ENCODE assay signal across 11 cellular contexts in the genomic region with DNA sequence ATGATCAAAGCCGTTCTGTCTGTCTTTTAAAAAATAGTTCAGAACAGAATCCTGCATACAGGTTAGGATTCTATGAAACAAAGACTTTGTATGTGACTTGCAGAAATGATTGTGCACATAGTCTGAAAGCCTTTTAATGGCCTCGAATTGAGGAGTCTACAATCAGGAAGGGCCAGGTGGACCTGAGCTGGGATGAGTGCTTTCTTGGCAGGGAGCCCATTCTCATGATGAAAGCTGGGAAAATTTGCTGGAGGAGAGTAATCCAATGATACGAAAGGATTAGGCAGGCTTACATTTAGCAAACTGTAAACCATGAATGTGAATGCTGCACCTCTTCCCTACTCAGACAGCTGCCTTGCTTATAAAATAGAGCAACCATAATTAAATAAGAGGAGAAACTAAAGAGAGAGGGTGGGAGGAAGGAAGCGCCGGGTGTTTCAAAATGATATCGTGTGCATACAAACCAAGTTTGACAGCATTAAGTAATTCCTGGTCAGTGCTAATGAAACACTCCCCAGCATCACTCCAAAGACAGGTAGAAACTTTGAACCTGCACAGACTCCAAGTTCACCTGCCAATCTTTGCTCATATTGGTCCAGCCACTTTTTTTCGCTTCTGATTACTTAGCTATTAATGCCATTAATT. TPM values are rescaled to one million over a fixed set of nuclear protein-coding genes. Genes with fewer than 3 reads are reported as not detected.
DNase-seq lines count a peak whose midpoint lies in the region; ATAC-seq, FAIRE-seq and TF ChIP-seq lines count a peak whose summit lies in the region.
"Had no signal": no experiment of that assay in that cellular context is flagged by ENCODE, and none has a peak within 500 bp of the region (broad histone marks: within the 10 kb centered on the region; RNA-seq: fewer than 3 reads in every experiment).

No MANE protein-coding gene starts in this region.

- intact Hi-C loops in K562 (cut with micrococcal nuclease), result no loop called here

- in situ Hi-C loops in K562 (cut with MboI), result no loop called here
- in situ Hi-C loops in brain microvascular endothelial cell (cut with HindIII; ENCODE audit: low pct_ligation_motif_present, low sequenced_read_pairs), result no loop called here

- H3K9me1 ChIP-seq in K562 (ENCODE audit: control insufficient read depth, insufficient read depth, low read length), result no peaks in the 10 kb centered on the region

- H3K4me1 ChIP-seq in BE2C, result peaks cover 18% of the 10 kb centered on the region
- H3K4me1 ChIP-seq in K562 (replicated peaks in 1 of 2; ENCODE audit: control insufficient read depth in 2 of 2, insufficient read depth in 2 of 2, low read length in 2 of 2), result no peaks in the 10 kb centered on the region
- peaks cover 20% of the 10 kb centered on the region for H3K4me1 ChIP-seq in MM.1S (ENCODE audit: low read length)

- H3K9me2 ChIP-seq in MM.1S (replicated peaks; ENCODE audit: insufficient read depth, low read length), result no peaks in the 10 kb centered on the region

- WGBS in K562 (ENCODE audit: insufficient coverage, low coverage, missing lambda C conversion rate), result 0% methylated on average over 7 of the region's 7 CpGs

- peak; percentile 26 for FAIRE-seq in K562 (lab: Jason Lieb, UNC)

- DNase-seq in BE2C, result peak; percentile 76
- DNase-seq in NCI-H1048 (lab: John Stamatoyannopoulos, UW), result peak; percentile 35
- peak; percentile 36 for DNase-seq in NCI-H446 treated with DMSO at 0.1 percent for 48 hours (lab: John Stamatoyannopoulos, UW)
- peak in 2 of 4 experiments; percentile 16 to 19 for DNase-seq in K562 (ENCODE audit: extremely low read depth in 1 of 4, low spot score in 3 of 4)
- DNase-seq in brain microvascular endothelial cell, result no peak
- no peak for DNase-seq in activated T-cell treated with anti-CD3 and anti-CD28 coated beads, Interleukin-2, amount 50 U/mL, for 48 hours
- DNase-seq in MM.1S, result no peak
- DNase-seq: esophagus squamous epithelium, Karpas-422 had no signal

- TF ChIP-seq CTCF in BE2C (IDR thresholded peaks at IDR 0.05; ENCODE audit: low read depth, low read length), result no peak
- TF ChIP-seq CTCF in K562 (IDR thresholded peaks at IDR 0.05 in 2 of 3, conservative IDR thresholded peaks at IDR 0.05 in 1 of 3; ENCODE audit: insufficient read depth in 2 of 3, low read depth in 1 of 3, low read length in 3 of 3), result no peak
- no peak for TF ChIP-seq CTCF in brain microvascular endothelial cell (IDR thresholded peaks at IDR 0.05; ENCODE audit: low read depth, low read length, missing control alignments)
- TF ChIP-seq CTCF in MM.1S (IDR thresholded peaks at IDR 0.05; ENCODE audit: low read length), result no peak

- H3K9me3 ChIP-seq in BE2C (no peaks in the 10 kb centered on the region), K562 (replicated peaks; ENCODE audit: control insufficient read depth, insufficient read depth, low read depth, low read length) (no peaks in the 10 kb centered on the region), MM.1S (replicated peaks; ENCODE audit: insufficient read depth, low read length) (no peaks in the 10 kb centered on the region)
- H3K9me3 ChIP-seq: esophagus squamous epithelium had no signal

- H3K79me2 ChIP-seq in K562 (ENCODE audit: control insufficient read depth, insufficient read depth, low read length) (no peaks in the 10 kb centered on the region), MM.1S (ENCODE audit: low read length) (no peaks in the 10 kb centered on the region)

- POLR2A ChIA-PET in K562 (lab: Yijun Ruan, JAX), result interaction anchor here (0.7 kb wide), 1 partner anchor 9 kb away, joined by 3 read pairs; no protein-coding TSS in a partner anchor

- H2AFZ ChIP-seq in K562 (ENCODE audit: low read depth, low read length) (no peak overlapping the region), MM.1S (ENCODE audit: low read length) (no peak overlapping the region)

- peaks cover 15% of the 10 kb centered on the region for H3F3A ChIP-seq in MM.1S (ENCODE audit: insufficient read depth, low read length)

- no peak for TF ChIP-seq POLR2A in K562 (conservative IDR thresholded peaks at IDR 0.05)

- no peaks in the 10 kb centered on the region for H4K20me1 ChIP-seq in K562 (replicated peaks; ENCODE audit: control insufficient read depth, insufficient read depth, low read length)
- no peaks in the 10 kb centered on the region for H4K20me1 ChIP-seq in MM.1S (ENCODE audit: insufficient read depth, low read length)

- no peak overlapping the region for H3K4me2 ChIP-seq in K562 (ENCODE audit: insufficient read depth, low read length)
- H3K4me2 ChIP-seq in MM.1S (ENCODE audit: low read depth, low read length), result no peak overlapping the region

- H3K36me3 ChIP-seq in BE2C (no peaks in the 10 kb centered on the region), K562 (ENCODE audit: control insufficient read depth, insufficient read depth, low read length) (no peaks in the 10 kb centered on the region), brain microvascular endothelial cell (replicated peaks) (no peaks in the 10 kb centered on the region), MM.1S (replicated peaks; ENCODE audit: insufficient read depth, low read length) (no peaks in the 10 kb centered on the region)
- H3K36me3 ChIP-seq: esophagus squamous epithelium had no signal

- TF ChIP-seq EP300 in K562 (IDR thresholded peaks at IDR 0.05; ENCODE audit: low read length), result no peak

- H3K27ac ChIP-seq in K562 (ENCODE audit: extremely low read depth, low read depth, low read length) (no peak overlapping the region), brain microvascular endothelial cell (no peak overlapping the region), MM.1S (ENCODE audit: low read length) (no peak overlapping the region)
- H3K27ac ChIP-seq: esophagus squamous epithelium had no signal

- CTCF ChIA-PET in K562 (lab: Yijun Ruan, JAX; ENCODE audit: low intra/inter-chr PET ratio), result no interaction called here

- H3K9ac ChIP-seq in K562 (ENCODE audit: insufficient read depth in 1 of 2, low read depth in 2 of 2, low read length in 2 of 2) (no peak overlapping the region), MM.1S (ENCODE audit: low read length) (no peak overlapping the region)

- TF ChIP-seq RAD21 in K562 (CRISPR knock-in tag; conservative IDR thresholded peaks at IDR 0.05 in 1 of 2, IDR thresholded peaks at IDR 0.05 in 1 of 2), result no peak

- H3K27me3 ChIP-seq in BE2C, result no peaks in the 10 kb centered on the region
- no peaks in the 10 kb centered on the region for H3K27me3 ChIP-seq in K562 (ENCODE audit: control insufficient read depth in 2 of 2, insufficient read depth in 2 of 2, low read length in 2 of 2)
- no peaks in the 10 kb centered on the region for H3K27me3 ChIP-seq in brain microvascular endothelial cell (replicated peaks)
- H3K27me3 ChIP-seq in MM.1S (replicated peaks; ENCODE audit: insufficient read depth, low read length), result peaks cover 11% of the 10 kb centered on the region

- H3K4me3 ChIP-seq in BE2C (ENCODE audit: low read depth, low read length), result peak overlapping the region; percentile 14; the same call in 1 of the 2 replicates
- no peak overlapping the region for H3K4me3 ChIP-seq in K562
- H3K4me3 ChIP-seq in brain microvascular endothelial cell (ENCODE audit: low read depth, low read length), result no peak overlapping the region
- no peak overlapping the region for H3K4me3 ChIP-seq in MM.1S (ENCODE audit: low read length)
- H3K4me3 ChIP-seq: esophagus squamous epithelium had no signal

- ATAC-seq in K562 (peak; percentile 59), HG03280 (IDR thresholded peaks at IDR 0.05; ENCODE audit: unreplicated experiment) (no peak)

- BruUV-seq in K562 (replicated peaks; lab: Mats Ljungman, UMichigan), result no TSS peak

TF ChIP-seq in K562, 482 proteins besides CTCF, POLR2A, EP300 and RAD21 (continues in another document):
- TF ChIP-seq ERF (CRISPR knock-in tag; IDR thresholded peaks at IDR 0.05) (no peak), C11orf30 (IDR thresholded peaks at IDR 0.05; ENCODE audit: low read depth) (0 out of 2 replicates have a peak, but pooled peaks have one; percentile 4), NFIC (IDR thresholded peaks at IDR 0.05) (peak; percentile 91), MTA2 (IDR thresholded peaks at IDR 0.05; ENCODE audit: low read depth) (0 out of 2 replicates have a peak, but pooled peaks have one; percentile 15), LEF1 (IDR thresholded peaks at IDR 0.05) (no peak), HMG20A (CRISPR knock-in tag; conservative IDR thresholded peaks at IDR 0.05) (no peak), DPF2 (IDR thresholded peaks at IDR 0.05) (peak; percentile 38; the same call in 1 of the 2 replicates), DACH1 (IDR thresholded peaks at IDR 0.05; ENCODE audit: partially characterized antibody) (no peak), TCF3 (CRISPR knock-in tag; IDR thresholded peaks at IDR 0.05) (peak; percentile 13; the same call in 1 of the 2 replicates), ARID1B (IDR thresholded peaks at IDR 0.05) (peak; percentile 71), TAL1 (IDR thresholded peaks at IDR 0.05) (peak; percentile 40)

RNA-seq across cellular contexts. Expression of gene CXCR4, which starts 23.7 kb away (rescaled TPM):
- polyA plus RNA-seq in BE2C (2012; ENCODE audit: insufficient read depth, insufficient read length, low read depth), result 15.7 TPM
- 0.25 and 1.1 TPM in 2 replicates for total RNA-seq in K562 (2011; cell fraction: chromatin; rRNA removed; ENCODE audit: low replicate concordance)
- 0.92 and 1.0 TPM in 2 replicates for total RNA-seq in K562 (2011; cell fraction: nucleolus; rRNA removed)
- total RNA-seq in K562 (2011; cell fraction: nucleoplasm; rRNA removed), result 1.1 and 1.3 TPM in 2 replicates
- total RNA-seq in K562 (2014; rRNA removed), result not detected in 2 replicates
- total RNA-seq in K562 (2014; rRNA removed; fragmentation: Illumina TruSeq; extraction: Trizol), result 0.18 TPM in 1 of 2 replicates, not detected in the other
- total RNA-seq in K562 (2015; rRNA removed; fragmentation: Illumina TruSeq; extraction: Trizol), result 0.08 TPM in 1 of 2 replicates, not detected in the other
- 0.22 and 0.49 TPM in 2 replicates for total RNA-seq in K562 (2021)
- polyA plus RNA-seq in K562 (2011; rRNA removed), result 0.45 and 0.53 TPM in 2 replicates
- 0.52 and 1.1 TPM in 2 replicates for polyA plus RNA-seq in K562 (2011; cell fraction: cytosol; rRNA removed)
- 0.32 and 0.61 TPM in 2 replicates for polyA plus RNA-seq in K562 (2011; cell fraction: nucleus; rRNA removed)
- 0.07 TPM in 2 replicates for polyA plus RNA-seq in K562 (2012)
- polyA plus RNA-seq in K562 (2014; fragmentation: Illumina TruSeq; extraction: Trizol), result 0.11 TPM in 1 of 2 replicates, not detected in the other
- under 1 TPM; 0.14 to 0.15 TPM for polyA plus RNA-seq in K562 (2014; fragmentation: Nextera tagmentation; extraction: Ambion mirVana)
- polyA plus RNA-seq in K562 (2014; rRNA removed), result 0.07 TPM in 2 replicates
- polyA minus RNA-seq in K562 (2011; rRNA and poly(A)+ RNA removed), result 0.51 and 1.1 TPM in 2 replicates
- not detected in 2 replicates for polyA minus RNA-seq in K562 (2011; cell fraction: cytosol; rRNA and poly(A)+ RNA removed)
- 0.40 TPM in 1 of 2 replicates, not detected in the other for polyA minus RNA-seq in K562 (2011; cell fraction: nucleus; rRNA and poly(A)+ RNA removed)
- polyA plus RNA-seq: AG04450 had no signal

Comparison
In these comparisons a context has a peak if more than half of its experiments do, and no peak if none do; other contexts are left out.
1. DNase-seq: peak in BE2C (single experiment), NCI-H1048 (single experiment) and NCI-H446 treated with DMSO at 0.1 percent for 48 hours (single experiment); none in brain microvascular endothelial cell (single experiment), activated T-cell treated with anti-CD3 and anti-CD28 coated beads, Interleukin-2, amount 50 U/mL, for 48 hours (0 of 2) and MM.1S (single experiment).